ENCODE assay signal across 1 cellular context in the genomic region with DNA sequence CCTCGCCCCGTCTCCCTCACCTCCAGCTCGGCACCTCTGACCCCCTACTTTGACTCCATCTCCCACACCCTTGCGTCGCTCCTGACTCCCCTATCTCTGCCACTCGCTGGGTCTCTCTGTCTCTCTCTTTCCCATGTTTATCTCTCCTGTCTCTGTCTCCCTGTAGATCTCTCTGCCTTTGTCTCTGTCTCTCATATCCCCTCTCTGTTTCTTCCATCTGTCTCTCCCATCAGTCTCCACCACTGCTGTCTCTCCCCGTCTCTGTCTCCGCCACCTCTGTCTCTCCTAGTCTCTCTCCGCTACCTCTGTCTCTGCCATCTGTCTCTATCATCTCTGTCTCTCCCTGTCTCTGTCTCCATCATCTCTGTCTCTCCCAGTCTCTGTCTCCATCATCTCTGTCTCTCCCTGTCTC.
A peak's percentile ranks its signal among the peaks of the same experiment; 100 is the strongest.
TF ChIP-seq lines count a peak whose summit lies in the region.

No MANE protein-coding gene starts in this region.

TF ChIP-seq in HepG2, 621 proteins besides CTCF, POLR2A, EP300 and RAD21:
- TF ChIP-seq, protein P1, sequence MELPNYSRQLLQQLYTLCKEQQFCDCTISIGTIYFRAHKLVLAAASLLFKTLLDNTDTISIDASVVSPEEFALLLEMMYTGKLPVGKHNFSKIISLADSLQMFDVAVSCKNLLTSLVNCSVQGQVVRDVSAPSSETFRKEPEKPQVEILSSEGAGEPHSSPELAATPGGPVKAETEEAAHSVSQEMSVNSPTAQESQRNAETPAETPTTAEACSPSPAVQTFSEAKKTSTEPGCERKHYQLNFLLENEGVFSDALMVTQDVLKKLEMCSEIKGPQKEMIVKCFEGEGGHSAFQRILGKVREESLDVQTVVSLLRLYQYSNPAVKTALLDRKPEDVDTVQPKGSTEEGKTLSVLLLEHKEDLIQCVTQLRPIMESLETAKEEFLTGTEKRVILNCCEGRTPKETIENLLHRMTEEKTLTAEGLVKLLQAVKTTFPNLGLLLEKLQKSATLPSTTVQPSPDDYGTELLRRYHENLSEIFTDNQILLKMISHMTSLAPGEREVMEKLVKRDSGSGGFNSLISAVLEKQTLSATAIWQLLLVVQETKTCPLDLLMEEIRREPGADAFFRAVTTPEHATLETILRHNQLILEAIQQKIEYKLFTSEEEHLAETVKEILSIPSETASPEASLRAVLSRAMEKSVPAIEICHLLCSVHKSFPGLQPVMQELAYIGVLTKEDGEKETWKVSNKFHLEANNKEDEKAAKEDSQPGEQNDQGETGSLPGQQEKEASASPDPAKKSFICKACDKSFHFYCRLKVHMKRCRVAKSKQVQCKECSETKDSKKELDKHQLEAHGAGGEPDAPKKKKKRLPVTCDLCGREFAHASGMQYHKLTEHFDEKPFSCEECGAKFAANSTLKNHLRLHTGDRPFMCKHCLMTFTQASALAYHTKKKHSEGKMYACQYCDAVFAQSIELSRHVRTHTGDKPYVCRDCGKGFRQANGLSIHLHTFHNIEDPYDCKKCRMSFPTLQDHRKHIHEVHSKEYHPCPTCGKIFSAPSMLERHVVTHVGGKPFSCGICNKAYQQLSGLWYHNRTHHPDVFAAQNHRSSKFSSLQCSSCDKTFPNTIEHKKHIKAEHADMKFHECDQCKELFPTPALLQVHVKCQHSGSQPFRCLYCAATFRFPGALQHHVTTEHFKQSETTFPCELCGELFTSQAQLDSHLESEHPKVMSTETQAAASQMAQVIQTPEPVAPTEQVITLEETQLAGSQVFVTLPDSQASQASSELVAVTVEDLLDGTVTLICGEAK (IDR thresholded peaks at IDR 0.05) = 0 out of 2 replicates have a peak, but pooled peaks have one; percentile 1
- TF ChIP-seq, protein P1 (CRISPR knock-in tag; IDR thresholded peaks at IDR 0.05) = no peak
- TF ChIP-seq NFKBIZ (CRISPR knock-in tag; IDR thresholded peaks at IDR 0.05) = no peak
